Comparison of ENCODE assay signal across 9 cellular contexts in genomic region chr6:116101298-116101718, GRCh38. TPM values are rescaled to one million over a fixed set of nuclear protein-coding genes. Genes with fewer than 3 reads are reported as not detected.
DNase-seq lines count a peak whose midpoint lies in the region; ATAC-seq lines count a peak whose summit lies in the region.
"Had no signal": no experiment of that assay in that cellular context is flagged by ENCODE, and none has a peak within 500 bp of the region (broad histone marks: within the 10 kb centered on the region; RNA-seq: fewer than 3 reads in every experiment).

No MANE protein-coding gene starts in this region.

- H3K9me3 Mint-ChIP-seq in T-helper 2 cell treated with Interferon-gamma antibody and Interleukin-4, amounts not matched to agents 5 μg/mL and 100 μg/mL, for 36 hours = peaks cover 7% of the 10 kb centered on the region

- peak overlapping the region; percentile 94 for H3K27ac Mint-ChIP-seq in T-helper 2 cell treated with Interferon-gamma antibody and Interleukin-4, amounts not matched to agents 5 μg/mL and 100 μg/mL, for 36 hours

- peaks cover 14% of the 10 kb centered on the region for H3K36me3 Mint-ChIP-seq in T-helper 2 cell treated with Interferon-gamma antibody and Interleukin-4, amounts not matched to agents 5 μg/mL and 100 μg/mL, for 36 hours (ENCODE audit: low read depth)

- peaks cover 60% of the 10 kb centered on the region for H3K4me1 Mint-ChIP-seq in T-helper 2 cell treated with Interferon-gamma antibody and Interleukin-4, amounts not matched to agents 5 μg/mL and 100 μg/mL, for 36 hours (ENCODE audit: low read depth)

- ATAC-seq in left ventricle myocardium superior (peak; percentile 1), HG02759 (IDR thresholded peaks at IDR 0.05; ENCODE audit: unreplicated experiment) (no peak), HG02798 (IDR thresholded peaks at IDR 0.05; ENCODE audit: poor library complexity, unreplicated experiment) (no peak)

- intact Hi-C loops in left ventricle myocardium superior (cut with micrococcal nuclease) = no loop called here

- no peak for DNase-seq in T-helper 2 cell treated with Interferon-gamma antibody and Interleukin-4, amounts not matched to agents 5 μg/mL and 100 μg/mL, for 36 hours (ENCODE audit: low spot score)
- DNase-seq in T-helper 2 cell (no peak), left ventricle myocardium superior (no peak), NCI-H2029 treated with DMSO at 0.1 percent for 48 hours (lab: John Stamatoyannopoulos, UW) (no peak)
- DNase-seq in activated CD8-positive, alpha-beta memory T cell treated with anti-CD3 and anti-CD28 coated beads, Interleukin-2, amount 50 U/mL, for 4 hours = peak; percentile 65
- peak; percentile 88 for DNase-seq in stimulated activated CD4-positive, alpha-beta T cell treated with anti-CD3 and anti-CD28 coated beads, Interleukin-15, amount 100 ng/mL, for 24 hours

- peak overlapping the region; percentile 95 for H3K4me3 Mint-ChIP-seq in T-helper 2 cell treated with Interferon-gamma antibody and Interleukin-4, amounts not matched to agents 5 μg/mL and 100 μg/mL, for 36 hours

- no peaks in the 10 kb centered on the region for H3K27me3 Mint-ChIP-seq in T-helper 2 cell treated with Interferon-gamma antibody and Interleukin-4, amounts not matched to agents 5 μg/mL and 100 μg/mL, for 36 hours (ENCODE audit: low read depth)

RNA-seq across cellular contexts. Expression of gene NT5DC1, which starts 0.7 kb away (rescaled TPM):
- 55.0 TPM for total RNA-seq in left ventricle myocardium superior

RNA-seq across cellular contexts. Expression of gene COL10A1, which starts 24.6 kb away (rescaled TPM):
- total RNA-seq in left ventricle myocardium superior = not detected
- total RNA-seq: dermis microvascular lymphatic vessel endothelial cell had no signal

RNA-seq across cellular contexts. Expression of gene FRK, which starts 40.6 kb away (rescaled TPM):
- 8.8 TPM for total RNA-seq in left ventricle myocardium superior

Comparison
In these comparisons a context has a peak if more than half of its experiments do, and no peak if none do; other contexts are left out.
1. DNase-seq: peak in activated CD8-positive, alpha-beta memory T cell treated with anti-CD3 and anti-CD28 coated beads, Interleukin-2, amount 50 U/mL, for 4 hours (single experiment) and stimulated activated CD4-positive, alpha-beta T cell treated with anti-CD3 and anti-CD28 coated beads, Interleukin-15, amount 100 ng/mL, for 24 hours (single experiment); none in T-helper 2 cell treated with Interferon-gamma antibody and Interleukin-4, amounts not matched to agents 5 μg/mL and 100 μg/mL, for 36 hours (single experiment), T-helper 2 cell (0 of 5), left ventricle myocardium superior (single experiment) and NCI-H2029 treated with DMSO at 0.1 percent for 48 hours (single experiment).